In the genomic region with DNA sequence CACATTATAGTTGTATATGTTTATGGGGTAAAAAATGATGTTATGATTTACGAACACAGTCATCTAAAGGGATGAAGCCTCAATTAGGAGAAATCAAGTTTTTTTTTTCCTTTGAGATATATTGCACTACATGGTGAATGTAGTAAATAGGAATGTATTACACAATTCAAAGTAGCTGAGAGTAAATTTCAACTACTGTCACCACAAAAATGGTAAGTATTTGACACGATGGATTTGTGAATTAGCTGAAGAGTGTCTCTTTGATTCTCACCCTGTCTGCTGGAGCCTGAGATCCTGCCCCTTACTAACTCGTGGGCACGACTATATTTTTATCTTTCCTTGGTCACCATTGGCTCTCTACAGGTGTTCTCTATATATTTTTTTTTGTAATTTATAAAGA, we compare ENCODE assay signal across 19 cellular contexts.
DNase-seq lines count a peak whose midpoint lies in the region; FAIRE-seq and TF ChIP-seq lines count a peak whose summit lies in the region.
"Had no signal": no experiment of that assay in that cellular context is flagged by ENCODE, and none has a peak within 500 bp of the region (broad histone marks: within the 10 kb centered on the region; RNA-seq: fewer than 3 reads in every experiment).

No MANE protein-coding gene starts in this region.

- no peaks in the 10 kb centered on the region for H3K9me3 ChIP-seq in small intestine (ENCODE audit: control insufficient read depth, low read depth)
- H3K9me3 ChIP-seq: BLaER1 treated with 17β-estradiol and CSF1 and Interleukin-3, amounts not matched to agents 10 nM and 100 nM; Peyer's patch had no signal

- no peak for TF ChIP-seq CTCF in choroid plexus epithelial cell (conservative IDR thresholded peaks at IDR 0.05; ENCODE audit: low read depth, low read length)

- no peaks in the 10 kb centered on the region for H3K4me1 ChIP-seq in small intestine (ENCODE audit: control insufficient read depth in 2 of 2, insufficient read depth in 1 of 2, low read depth in 1 of 2, low read length in 1 of 2)
- H3K4me1 ChIP-seq: BLaER1 treated with 17β-estradiol and CSF1 and Interleukin-3, amounts not matched to agents 10 nM and 100 nM; Peyer's patch had no signal

- DNase-seq in AG20443 (ENCODE audit: low spot score) (peak; percentile 33), LHCN-M2 (ENCODE audit: low read depth) (peak; percentile 39), choroid plexus epithelial cell (ENCODE audit: low read depth) (peak; percentile 67), renal cortical epithelial cell (ENCODE audit: low read depth) (peak; percentile 14), small intestine (no peak), G401 (ENCODE audit: low spot score) (no peak)
- no peak for DNase-seq in stimulated activated CD4-positive, alpha-beta T cell treated with anti-CD3 and anti-CD28 coated beads, Interleukin-4, amount 100 ng/mL, for 1 hour
- DNase-seq: Calu3; CD4-positive, alpha-beta memory T cell; H9; NCI-H1694; NCI-H2081; NCI-H2171; NCI-H524 treated with DMSO at 0.1 percent for 48 hours; Peyer's patch had no signal

- H3K36me3 ChIP-seq in small intestine (ENCODE audit: control insufficient read depth in 2 of 2, insufficient read depth in 2 of 2, low read length in 2 of 2), result no peaks in the 10 kb centered on the region
- H3K36me3 ChIP-seq: BLaER1 treated with 17β-estradiol and CSF1 and Interleukin-3, amounts not matched to agents 10 nM and 100 nM; Peyer's patch had no signal

- whole genome bisulfite sequencing in small intestine, 3 donors, result 70 to 80% (median 71%) methylated on average over 4 of the region's 4 CpGs

- FAIRE-seq in small intestine (lab: Jason Lieb, UNC), result no peak
- FAIRE-seq: GM12878, HTR-8/SVneo had no signal

- H3K27me3 ChIP-seq in small intestine (ENCODE audit: control insufficient read depth in 2 of 2, insufficient read depth in 2 of 2, low read length in 2 of 2), result no peaks in the 10 kb centered on the region
- H3K27me3 ChIP-seq: BLaER1 treated with 17β-estradiol and CSF1 and Interleukin-3, amounts not matched to agents 10 nM and 100 nM; Peyer's patch had no signal

- H3K4me3 ChIP-seq in choroid plexus epithelial cell (ENCODE audit: low read depth, low read length) (no peak overlapping the region), small intestine (ENCODE audit: low read depth in 1 of 2, low read length in 2 of 2) (no peak overlapping the region)
- H3K4me3 ChIP-seq: BLaER1 treated with 17β-estradiol and CSF1 and Interleukin-3, amounts not matched to agents 10 nM and 100 nM; GM12878; Peyer's patch had no signal

- no peak overlapping the region for H3K27ac ChIP-seq in small intestine (ENCODE audit: low read depth in 1 of 2, low read length in 1 of 2)
- H3K27ac ChIP-seq: BLaER1 treated with 17β-estradiol and CSF1 and Interleukin-3, amounts not matched to agents 10 nM and 100 nM; KMS-11; Peyer's patch had no signal

- in situ Hi-C loops in G401 (cut with HindIII; ENCODE audit: low sequenced_read_pairs), result no loop called here

Comparison
In these comparisons a context has a peak if more than half of its experiments do, and no peak if none do; other contexts are left out.
1. DNase-seq: peak in AG20443 (single experiment), LHCN-M2 (single experiment), choroid plexus epithelial cell (single experiment) and renal cortical epithelial cell (single experiment); none in small intestine (single experiment), G401 (single experiment) and stimulated activated CD4-positive, alpha-beta T cell treated with anti-CD3 and anti-CD28 coated beads, Interleukin-4, amount 100 ng/mL, for 1 hour (single experiment).